In genomic region chr2:204343685-204344084, GRCh38 we compare ENCODE assay signal across 21 cellular contexts.
A peak's percentile ranks its signal among the peaks of the same experiment; 100 is the strongest.
DNase-seq lines count a peak whose midpoint lies in the region; ATAC-seq, FAIRE-seq and TF ChIP-seq lines count a peak whose summit lies in the region.
"Had no signal": no experiment of that assay in that cellular context is flagged by ENCODE, and none has a peak within 500 bp of the region (broad histone marks: within the 10 kb centered on the region; RNA-seq: fewer than 3 reads in every experiment).

No MANE protein-coding gene starts in this region.

- H3K9me3 ChIP-seq in H1 (ENCODE audit: insufficient read depth in 2 of 2, low read depth in 1 of 2, low read length in 1 of 2) = no peaks in the 10 kb centered on the region
- no peaks in the 10 kb centered on the region for H3K9me3 ChIP-seq in MG63
- H3K9me3 ChIP-seq: SJSA1 had no signal

- no peak for FAIRE-seq in H1 (lab: Jason Lieb, UNC)
- FAIRE-seq: A204.1, GM12878, RCC 7860 had no signal

- DNase-seq in NCI-H748 (lab: John Stamatoyannopoulos, UW; ENCODE audit: unreplicated experiment) (peak; percentile 24), NCI-H748 treated with DMSO at 0.1 percent for 48 hours (lab: John Stamatoyannopoulos, UW) (no peak), NCI-H510A (lab: John Stamatoyannopoulos, UW) (peak; percentile 43), H1 (ENCODE audit: low read depth in 1 of 2, low spot score in 2 of 2) (no peak), MG63 (no peak)
- DNase-seq: DND-41, HCEC 1CT, MM.1S, NCI-H1048, NCI-H1436 treated with DMSO at 0.1 percent for 48 hours, NCI-H1930, NCI-H446 treated with DMSO at 0.1 percent for 48 hours, OCI-M1, T-helper 1 cell had no signal

- H2BK12ac ChIP-seq in H1 (ENCODE audit: low read depth, low read length) = no peak overlapping the region

- no peak overlapping the region for H4K91ac ChIP-seq in H1 (replicated peaks; ENCODE audit: insufficient read length, low read length)

- no peaks in the 10 kb centered on the region for H3K79me1 ChIP-seq in H1 (ENCODE audit: low read depth, low read length)

- CTCF ChIA-PET in H1 (lab: Charles Lee; ENCODE audit: partially characterized antibody) = interaction anchor here (0.9 to 1.4 kb wide), 3 partner anchors 83 to 343 kb away, joined by 3 read pairs; no protein-coding TSS in a partner anchor

- no peak overlapping the region for H3K23ac ChIP-seq in H1 (ENCODE audit: insufficient read length)

- no peaks in the 10 kb centered on the region for H3K23me2 ChIP-seq in H1 (ENCODE audit: low read depth, low read length)

- no peak for TF ChIP-seq EP300 in H1 (IDR thresholded peaks at IDR 0.05; ENCODE audit: borderline replicate concordance in 1 of 2, low read depth in 2 of 2, low read length in 2 of 2)

- no peaks in the 10 kb centered on the region for H3K79me2 ChIP-seq in H1 (ENCODE audit: control insufficient read depth in 1 of 2, insufficient read depth in 2 of 2, low read length in 2 of 2)

- H3K4me3 ChIP-seq in H1 (ENCODE audit: extremely low read depth in 1 of 4, insufficient read depth in 2 of 4, low read depth in 3 of 4, low read length in 4 of 4) = no peak overlapping the region
- no peak overlapping the region for H3K4me3 ChIP-seq in MG63
- H3K4me3 ChIP-seq: GM12878, GM23338, SJSA1 had no signal

- POLR2A ChIA-PET in H1 (lab: Charles Lee; ENCODE audit: partially characterized antibody) = no interaction called here

- no peak overlapping the region for H3K56ac ChIP-seq in H1 (replicated peaks; ENCODE audit: insufficient read length, low read depth, low read length)

- no peak overlapping the region for H4K5ac ChIP-seq in H1 (ENCODE audit: insufficient read length, low read depth, low read length)

- no peak overlapping the region for H2AK5ac ChIP-seq in H1 (ENCODE audit: low read depth, low read length)

- no peak overlapping the region for H3K4me2 ChIP-seq in H1 (ENCODE audit: insufficient read depth in 1 of 2, low read depth in 2 of 2, low read length in 2 of 2)
- H3K4me2 ChIP-seq: GM23338 had no signal

- TF ChIP-seq RAD21 in H1 (IDR thresholded peaks at IDR 0.05 in 1 of 2, conservative IDR thresholded peaks at IDR 0.05 in 1 of 2; ENCODE audit: low read depth in 2 of 2, low read length in 2 of 2) = no peak

- H3K27ac ChIP-seq in H1 (ENCODE audit: low read depth, low read length) = no peak overlapping the region
- H3K27ac ChIP-seq: SJSA1 had no signal

- peaks cover 0 to 4% (median 0%) of the 10 kb centered on the region in 4 experiments; a peak in 1 of 7 replicates for H3K4me1 ChIP-seq in H1 (replicated peaks in 1 of 4; ENCODE audit: control insufficient read depth in 3 of 4, insufficient read depth in 4 of 4, low read length in 3 of 4)

- H2BK5ac ChIP-seq in H1 (ENCODE audit: low read depth, low read length) = no peak overlapping the region

- H3K4ac ChIP-seq in H1 (replicated peaks; ENCODE audit: insufficient read length, low read depth, low read length) = no peak overlapping the region

- H2AFZ ChIP-seq in H1 (ENCODE audit: low read length) = peak overlapping the region; percentile 46; the same call in 1 of the 2 replicates

- WGBS in H1 (ENCODE audit: extremely low coverage in 1 of 2, insufficient coverage in 1 of 2, insufficient read length in 1 of 2, insufficient replicate concordance in 2 of 2, low coverage in 1 of 2, low lambda C conversion rate in 2 of 2, missing lambda C conversion rate in 1 of 2), 2 experiments = 87% methylated on average over 2 of the region's 2 CpGs; no CpG with 5 or more reads in 1 of the 2 experiments

- H2BK15ac ChIP-seq in H1 (ENCODE audit: low read length) = no peak overlapping the region

- H2BK120ac ChIP-seq in H1 (replicated peaks; ENCODE audit: low read depth, low read length) = no peak overlapping the region

- H4K20me1 ChIP-seq in H1 (replicated peaks in 1 of 2; ENCODE audit: control insufficient read depth in 1 of 2, insufficient read depth in 2 of 2, low read length in 2 of 2) = no peaks in the 10 kb centered on the region

- H3K36me3 ChIP-seq in H1 (ENCODE audit: control insufficient read depth in 2 of 4, insufficient read depth in 4 of 4, low read length in 3 of 4) (no peaks in the 10 kb centered on the region), MG63 (no peaks in the 10 kb centered on the region)
- H3K36me3 ChIP-seq: SJSA1 had no signal

- H3K18ac ChIP-seq in H1 (ENCODE audit: extremely low read depth, low read length) = no peak overlapping the region

- TF ChIP-seq CTCF in H1 (IDR thresholded peaks at IDR 0.05; ENCODE audit: control extremely low read depth in 1 of 3, insufficient read depth in 1 of 3, low read depth in 1 of 3, low read length in 3 of 3) = no peak

- no peak overlapping the region for H2BK20ac ChIP-seq in H1 (ENCODE audit: low read length)

- TF ChIP-seq POLR2A in H1 (IDR thresholded peaks at IDR 0.05; ENCODE audit: control extremely low read depth in 1 of 2, low read depth in 2 of 2, low read length in 2 of 2) = no peak

- H3K27me3 ChIP-seq in H1 (replicated peaks in 1 of 4; ENCODE audit: control insufficient read depth in 3 of 4, extremely low read depth in 1 of 4, insufficient read depth in 3 of 4, low read length in 3 of 4) = no peaks in the 10 kb centered on the region
- H3K27me3 ChIP-seq in MG63 = no peaks in the 10 kb centered on the region
- H3K27me3 ChIP-seq: SJSA1 had no signal

- no peak overlapping the region for H3K14ac ChIP-seq in H1 (ENCODE audit: insufficient read length)

- no peak overlapping the region for H3K9ac ChIP-seq in H1 (replicated peaks in 1 of 4; ENCODE audit: extremely low read depth in 1 of 4, low read depth in 3 of 4, low read length in 3 of 4)

- ATAC-seq in HG02840 (IDR thresholded peaks at IDR 0.05; ENCODE audit: low FRiP score, unreplicated experiment) (no peak), GM21360 (IDR thresholded peaks at IDR 0.05; ENCODE audit: unreplicated experiment) (no peak)
- ATAC-seq: GM12878, GM23338 had no signal

- H4K8ac ChIP-seq in H1 (ENCODE audit: extremely low read depth, insufficient read depth, low read length) = no peak overlapping the region

TF ChIP-seq in H1, 55 proteins besides CTCF, POLR2A, EP300 and RAD21:
- TF ChIP-seq FOSL1 (IDR thresholded peaks at IDR 0.05; ENCODE audit: insufficient read depth, low read depth, low read length) = no peak
- TF ChIP-seq, protein P1, sequence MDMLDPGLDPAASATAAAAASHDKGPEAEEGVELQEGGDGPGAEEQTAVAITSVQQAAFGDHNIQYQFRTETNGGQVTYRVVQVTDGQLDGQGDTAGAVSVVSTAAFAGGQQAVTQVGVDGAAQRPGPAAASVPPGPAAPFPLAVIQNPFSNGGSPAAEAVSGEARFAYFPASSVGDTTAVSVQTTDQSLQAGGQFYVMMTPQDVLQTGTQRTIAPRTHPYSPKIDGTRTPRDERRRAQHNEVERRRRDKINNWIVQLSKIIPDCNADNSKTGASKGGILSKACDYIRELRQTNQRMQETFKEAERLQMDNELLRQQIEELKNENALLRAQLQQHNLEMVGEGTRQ (IDR thresholded peaks at IDR 0.05; ENCODE audit: low read length) = peak; percentile 72

Comparison
In these comparisons a context has a peak if more than half of its experiments do, and no peak if none do; other contexts are left out.
1. DNase-seq: peak in NCI-H748 (single experiment) and NCI-H510A (single experiment); none in NCI-H748 treated with DMSO at 0.1 percent for 48 hours (single experiment), H1 (0 of 2) and MG63 (single experiment).